Comparison of ENCODE assay signal across 24 cellular contexts in genomic region chr11:134441706-134442105, GRCh38. TPM values are rescaled to one million over a fixed set of nuclear protein-coding genes. Genes with fewer than 3 reads are reported as not detected.
DNase-seq lines count a peak whose midpoint lies in the region; ATAC-seq, FAIRE-seq and TF ChIP-seq lines count a peak whose summit lies in the region.
"Had no signal": no experiment of that assay in that cellular context is flagged by ENCODE, and none has a peak within 500 bp of the region (broad histone marks: within the 10 kb centered on the region; RNA-seq: fewer than 3 reads in every experiment).

No MANE protein-coding gene starts in this region.

- no peak for TF ChIP-seq CTCF in IMR-90 (conservative IDR thresholded peaks at IDR 0.05; ENCODE audit: low read depth, low read length)
- no peak for TF ChIP-seq CTCF in K562 (IDR thresholded peaks at IDR 0.05 in 2 of 3, conservative IDR thresholded peaks at IDR 0.05 in 1 of 3; ENCODE audit: insufficient read depth in 2 of 3, low read depth in 1 of 3, low read length in 3 of 3)
- no peak for TF ChIP-seq CTCF in neural cell (IDR thresholded peaks at IDR 0.05; ENCODE audit: poor library complexity, severe bottlenecking)

- no peaks in the 10 kb centered on the region for H3K36me3 ChIP-seq in IMR-90 (ENCODE audit: control insufficient read depth, insufficient read depth, low read length)
- no peaks in the 10 kb centered on the region for H3K36me3 ChIP-seq in K562 (ENCODE audit: control insufficient read depth, insufficient read depth, low read length)
- no peaks in the 10 kb centered on the region for H3K36me3 ChIP-seq in neural cell (ENCODE audit: insufficient read depth, low read length)
- H3K36me3 ChIP-seq: BLaER1 treated with 17β-estradiol and CSF1 and Interleukin-3, amounts not matched to agents 10 nM and 100 nM had no signal

- in situ Hi-C loops in IMR-90 (cut with MboI; ENCODE audit: low sequenced_read_pairs): no loop called here
- in situ Hi-C loops in K562 (cut with MboI): no loop called here

- no peak for FAIRE-seq in K562 (lab: Jason Lieb, UNC)
- FAIRE-seq: A204.1, D721Med, G401.6, GM12891, GM19239 had no signal

- H3K9me1 ChIP-seq in IMR-90 (ENCODE audit: insufficient read depth, low read length) (no peaks in the 10 kb centered on the region), K562 (ENCODE audit: control insufficient read depth, insufficient read depth, low read length) (no peaks in the 10 kb centered on the region)

- TF ChIP-seq POLR2A in IMR-90 (IDR thresholded peaks at IDR 0.05; ENCODE audit: low read depth, low read length) (no peak), K562 (conservative IDR thresholded peaks at IDR 0.05) (no peak)

- no peak overlapping the region for H3K23ac ChIP-seq in IMR-90 (ENCODE audit: low read depth, low read length)

- ATAC-seq in IMR-90 (ENCODE audit: low read depth) (no peak), K562 (no peak), left cardiac atrium (no peak)
- ATAC-seq: CD8-positive, alpha-beta T cell had no signal

- intact Hi-C loops in IMR-90 (cut with micrococcal nuclease) (no loop called here), K562 (cut with micrococcal nuclease) (no loop called here), left cardiac atrium (cut with DNase I) (no loop called here)

- no peak overlapping the region for H3K18ac ChIP-seq in IMR-90 (ENCODE audit: low read depth, low read length)

- dilution Hi-C loops in IMR-90 (cut with HindIII; ENCODE audit: low sequenced_read_pairs, unreplicated experiment): no loop called here

- H3K4me2 ChIP-seq in IMR-90 (ENCODE audit: low read depth, low read length) (no peak overlapping the region), K562 (ENCODE audit: insufficient read depth, low read length) (no peak overlapping the region), neural cell (ENCODE audit: low read length) (no peak overlapping the region)
- H3K4me2 ChIP-seq: BLaER1 treated with 17β-estradiol and CSF1 and Interleukin-3, amounts not matched to agents 10 nM and 100 nM had no signal

- WGBS in IMR-90 (ENCODE audit: extremely low coverage in 2 of 2, insufficient read length in 1 of 2), 2 experiments: no CpG with 5 or more reads among the region's 4 CpGs
- 2% methylated on average over 4 of the region's 4 CpGs for WGBS in K562 (ENCODE audit: insufficient coverage, low coverage, missing lambda C conversion rate)

- H3K9me3 ChIP-seq in IMR-90 (ENCODE audit: control insufficient read depth, insufficient read depth, low read length): peaks cover 50% of the 10 kb centered on the region
- H3K9me3 ChIP-seq in K562 (replicated peaks; ENCODE audit: control insufficient read depth, insufficient read depth, low read depth, low read length): no peaks in the 10 kb centered on the region
- H3K9me3 ChIP-seq in neural cell (ENCODE audit: low read length): no peaks in the 10 kb centered on the region
- H3K9me3 ChIP-seq: Caco-2 had no signal

- H3K79me1 ChIP-seq in IMR-90 (ENCODE audit: low read depth in 1 of 2, low read length in 2 of 2): no peaks in the 10 kb centered on the region

- no peaks in the 10 kb centered on the region for H3F3A ChIP-seq in neural cell (ENCODE audit: insufficient read depth, low read length, poor library complexity, severe bottlenecking)

- no peak overlapping the region for H2AFZ ChIP-seq in IMR-90 (replicated peaks; ENCODE audit: low read length, poor library complexity)
- no peak overlapping the region for H2AFZ ChIP-seq in K562 (ENCODE audit: low read depth, low read length)
- H2AFZ ChIP-seq in neural cell (ENCODE audit: low read depth, low read length): no peak overlapping the region

- H3K56ac ChIP-seq in IMR-90 (ENCODE audit: extremely low read depth, insufficient read depth, low read length): no peak overlapping the region

- CTCF ChIA-PET in IMR-90 (lab: Yijun Ruan, JAX) (no interaction called here), K562 (lab: Yijun Ruan, JAX; ENCODE audit: low intra/inter-chr PET ratio) (no interaction called here)

- no peak overlapping the region for H2BK15ac ChIP-seq in IMR-90 (ENCODE audit: low read depth, low read length)

- no peak for DNase-seq in IMR-90
- no peak for DNase-seq in K562 (ENCODE audit: extremely low read depth in 1 of 4, low spot score in 3 of 4)
- DNase-seq in left cardiac atrium: no peak
- DNase-seq in retina: no peak
- DNase-seq: 8988T; ACHN; AML-193; Caco-2; Calu3; CD4-positive, alpha-beta T cell; CD8-positive, alpha-beta T cell; DMS79 treated with DMSO at 0.1 percent for 48 hours; GF-D8 had no signal

- no peak overlapping the region for H3K9ac ChIP-seq in IMR-90 (ENCODE audit: low read depth, low read length)
- no peak overlapping the region for H3K9ac ChIP-seq in K562 (ENCODE audit: insufficient read depth in 1 of 2, low read depth in 2 of 2, low read length in 2 of 2)
- H3K9ac ChIP-seq in neural cell (ENCODE audit: low read length): no peak overlapping the region
- H3K9ac ChIP-seq: BLaER1 treated with 17β-estradiol and CSF1 and Interleukin-3, amounts not matched to agents 10 nM and 100 nM had no signal

- H2AK9ac ChIP-seq in IMR-90 (replicated peaks; ENCODE audit: low read depth, low read length, poor library complexity): no peak overlapping the region

- no peak overlapping the region for H2AK5ac ChIP-seq in IMR-90 (ENCODE audit: low read depth, low read length)

- H3K27ac ChIP-seq in IMR-90 (ENCODE audit: insufficient read depth, low read length) (no peak overlapping the region), K562 (ENCODE audit: extremely low read depth, low read depth, low read length) (no peak overlapping the region), neural cell (ENCODE audit: low read length) (peak overlapping the region; percentile 48)
- H3K27ac ChIP-seq: BLaER1 treated with 17β-estradiol and CSF1 and Interleukin-3, amounts not matched to agents 10 nM and 100 nM; C4-2B had no signal

- BruUV-seq in IMR-90 (replicated peaks; lab: Mats Ljungman, UMichigan) (no TSS peak), K562 (replicated peaks; lab: Mats Ljungman, UMichigan) (no TSS peak)

- no peak overlapping the region for H2BK5ac ChIP-seq in IMR-90 (ENCODE audit: low read depth, low read length, poor library complexity, severe bottlenecking)

- H3K9me2 ChIP-seq in neural cell (ENCODE audit: insufficient read depth, low read length): no peaks in the 10 kb centered on the region

- TF ChIP-seq EP300 in K562 (IDR thresholded peaks at IDR 0.05; ENCODE audit: low read length) (no peak), neural cell (conservative IDR thresholded peaks at IDR 0.05; ENCODE audit: poor library complexity, severe bottlenecking) (no peak)

- H3K14ac ChIP-seq in IMR-90 (replicated peaks; ENCODE audit: low read depth, low read length): no peak overlapping the region

- POLR2A ChIA-PET in IMR-90 (lab: Charles Lee; ENCODE audit: unreplicated experiment) (no interaction called here), K562 (lab: Yijun Ruan, JAX) (no interaction called here)

- H4K8ac ChIP-seq in IMR-90 (ENCODE audit: low read depth in 2 of 2, low read length in 2 of 2): no peak overlapping the region

- no peak overlapping the region for H4K91ac ChIP-seq in IMR-90 (ENCODE audit: insufficient read depth, low read depth, low read length)

- TF ChIP-seq RAD21 in IMR-90 (IDR thresholded peaks at IDR 0.05; ENCODE audit: low read length): no peak
- TF ChIP-seq RAD21 in K562 (CRISPR knock-in tag; conservative IDR thresholded peaks at IDR 0.05 in 1 of 2, IDR thresholded peaks at IDR 0.05 in 1 of 2): no peak
- no peak for TF ChIP-seq RAD21 in neural cell (conservative IDR thresholded peaks at IDR 0.05)

- H4K20me1 ChIP-seq in IMR-90 (ENCODE audit: insufficient read depth, low read length) (no peaks in the 10 kb centered on the region), K562 (replicated peaks; ENCODE audit: control insufficient read depth, insufficient read depth, low read length) (no peaks in the 10 kb centered on the region), neural cell (ENCODE audit: insufficient read depth) (no peaks in the 10 kb centered on the region)

- H3K4me1 ChIP-seq in IMR-90 (ENCODE audit: control insufficient read depth, insufficient read depth, low read length) (no peaks in the 10 kb centered on the region), K562 (replicated peaks in 1 of 2; ENCODE audit: control insufficient read depth in 2 of 2, insufficient read depth in 2 of 2, low read length in 2 of 2) (no peaks in the 10 kb centered on the region)
- H3K4me1 ChIP-seq: BLaER1 treated with 17β-estradiol and CSF1 and Interleukin-3, amounts not matched to agents 10 nM and 100 nM; Caco-2 had no signal

- H2BK20ac ChIP-seq in IMR-90 (ENCODE audit: low read depth, low read length): no peak overlapping the region

- H3K4me3 ChIP-seq in IMR-90 (ENCODE audit: insufficient read depth, low read depth, low read length) (no peak overlapping the region), K562 (no peak overlapping the region), neural cell (ENCODE audit: low read length) (no peak overlapping the region)
- H3K4me3 ChIP-seq: BLaER1 treated with 17β-estradiol and CSF1 and Interleukin-3, amounts not matched to agents 10 nM and 100 nM had no signal

- H3K4ac ChIP-seq in IMR-90 (ENCODE audit: low read depth, low read length): no peak overlapping the region

- H3K79me2 ChIP-seq in K562 (ENCODE audit: control insufficient read depth, insufficient read depth, low read length) (no peaks in the 10 kb centered on the region; the same call in 2 of the 3 replicates), neural cell (replicated peaks; ENCODE audit: insufficient read depth, low read length) (no peaks in the 10 kb centered on the region)

- no peak overlapping the region for H2BK120ac ChIP-seq in IMR-90 (ENCODE audit: low read depth, low read length)

- H3K27me3 ChIP-seq in IMR-90 (ENCODE audit: control insufficient read depth, insufficient read depth, low read length) (no peaks in the 10 kb centered on the region), K562 (ENCODE audit: control insufficient read depth in 2 of 2, insufficient read depth in 2 of 2, low read length in 2 of 2) (peaks cover 0 to 53% of the 10 kb centered on the region in 2 experiments; a peak in 2 of 5 replicates), neural cell (ENCODE audit: insufficient read depth, low read depth, low read length) (no peaks in the 10 kb centered on the region)
- H3K27me3 ChIP-seq: BLaER1 treated with 17β-estradiol and CSF1 and Interleukin-3, amounts not matched to agents 10 nM and 100 nM had no signal

- H4K5ac ChIP-seq in IMR-90 (ENCODE audit: low read depth, low read length): no peak overlapping the region

RNA-seq across cellular contexts. Expression of gene B3GAT1, which starts 29.7 kb away (rescaled TPM):
- not detected in 2 replicates for total RNA-seq in IMR-90 (2012; rRNA removed)
- polyA plus RNA-seq in IMR-90 (2012; rRNA removed): not detected in 2 replicates
- not detected in 2 replicates for polyA plus RNA-seq in IMR-90 (2012; cell fraction: cytosol; rRNA removed)
- polyA plus RNA-seq in IMR-90 (2012; cell fraction: nucleus; rRNA removed; ENCODE audit: low replicate concordance): 0.03 TPM in 1 of 2 replicates, not detected in the other
- 0.19 and 0.28 TPM in 2 replicates for total RNA-seq in K562 (2011; cell fraction: chromatin; rRNA removed; ENCODE audit: low replicate concordance)
- 0.17 and 0.26 TPM in 2 replicates for total RNA-seq in K562 (2011; cell fraction: nucleolus; rRNA removed)
- 0.31 and 0.44 TPM in 2 replicates for total RNA-seq in K562 (2011; cell fraction: nucleoplasm; rRNA removed)
- 0.18 and 0.45 TPM in 2 replicates for total RNA-seq in K562 (2014; rRNA removed)
- total RNA-seq in K562 (2014; rRNA removed; fragmentation: Illumina TruSeq; extraction: Trizol): 0.04 and 0.13 TPM in 2 replicates
- 0.11 and 0.15 TPM in 2 replicates for total RNA-seq in K562 (2015; rRNA removed; fragmentation: Illumina TruSeq; extraction: Trizol)
- 0.42 and 0.53 TPM in 2 replicates for total RNA-seq in K562 (2021)
- 0.04 and 0.08 TPM in 2 replicates for polyA plus RNA-seq in K562 (2011; rRNA removed)
- polyA plus RNA-seq in K562 (2011; cell fraction: cytosol; rRNA removed): 0.06 and 0.25 TPM in 2 replicates
- polyA plus RNA-seq in K562 (2011; cell fraction: nucleus; rRNA removed): 0.04 and 0.61 TPM in 2 replicates
- 0.76 and 1.1 TPM in 2 replicates for polyA plus RNA-seq in K562 (2012)
- polyA plus RNA-seq in K562 (2014; fragmentation: Illumina TruSeq; extraction: Trizol): 0.22 and 0.33 TPM in 2 replicates
- polyA plus RNA-seq in K562 (2014; fragmentation: Nextera tagmentation; extraction: Ambion mirVana): under 1 TPM in 1 of 2 experiments, not detected in 1; 0.01 TPM
- 0.17 and 0.22 TPM in 2 replicates for polyA plus RNA-seq in K562 (2014; rRNA removed)
- polyA minus RNA-seq in K562 (2011; rRNA and poly(A)+ RNA removed): not detected in 2 replicates
- 0.19 TPM in 1 of 2 replicates, not detected in the other for polyA minus RNA-seq in K562 (2011; cell fraction: cytosol; rRNA and poly(A)+ RNA removed)
- polyA minus RNA-seq in K562 (2011; cell fraction: nucleus; rRNA and poly(A)+ RNA removed): 0.13 TPM in 1 of 2 replicates, not detected in the other
- polyA plus RNA-seq in neural cell: 28.2 and 34.5 TPM in 2 replicates
- 50.4 and 52.2 TPM in 2 replicates for polyA minus RNA-seq in neural cell
- total RNA-seq in left cardiac atrium: under 1 TPM; 0.08 to 0.35 TPM
- total RNA-seq: B cell had no signal
- polyA plus RNA-seq: AG04450, BJ had no signal
